In the genomic region with DNA sequence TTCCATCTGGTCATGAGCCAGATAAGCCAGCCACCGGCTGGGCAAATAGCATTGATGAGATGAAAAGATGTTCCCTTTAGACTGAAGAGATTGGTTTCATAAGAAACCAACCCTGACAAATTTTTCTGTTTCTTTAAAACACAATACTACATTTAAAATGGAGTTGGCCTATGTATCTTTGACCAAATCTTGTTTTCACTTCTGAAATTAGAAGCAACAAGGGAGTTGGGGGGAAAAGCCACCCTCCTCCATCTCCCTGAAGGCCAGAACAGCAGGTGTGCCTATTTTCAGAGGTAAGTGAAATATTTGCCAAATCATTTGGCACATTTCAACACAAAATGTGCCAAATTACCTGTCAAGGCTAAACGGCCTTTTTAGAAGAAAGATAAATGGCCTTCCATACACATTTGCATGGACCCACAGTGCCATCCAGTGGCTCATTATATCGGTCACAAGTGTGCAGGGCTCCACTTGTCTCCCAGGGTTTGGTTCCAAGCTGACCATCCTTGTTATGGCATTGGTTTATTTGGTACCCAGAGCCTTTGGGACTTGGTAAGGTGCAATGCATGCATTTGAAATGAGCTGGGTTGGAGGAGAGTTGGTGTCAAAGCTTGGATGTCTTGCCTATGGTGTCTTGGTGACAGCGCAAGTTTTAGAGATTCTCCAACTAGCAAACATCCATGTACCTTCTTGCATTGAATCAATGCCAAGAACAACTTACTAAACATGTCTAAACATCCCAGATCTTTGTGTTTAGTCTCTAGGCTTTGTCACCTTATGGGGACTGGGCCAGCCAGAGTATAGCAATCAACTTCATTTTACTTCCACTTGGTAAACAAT, we compare ENCODE assay signal across 9 cellular contexts.
DNase-seq lines count a peak whose midpoint lies in the region; ATAC-seq, FAIRE-seq and TF ChIP-seq lines count a peak whose summit lies in the region.
"Had no signal": no experiment of that assay in that cellular context is flagged by ENCODE, and none has a peak within 500 bp of the region (broad histone marks: within the 10 kb centered on the region; RNA-seq: fewer than 3 reads in every experiment).

No MANE protein-coding gene starts in this region.

- DNase-seq in activated CD8-positive, alpha-beta T cell treated with anti-CD3 and anti-CD28 coated beads for 36 hours, result peak; percentile 35
- DNase-seq in activated CD8-positive, alpha-beta T cell treated with anti-CD3 and anti-CD28 coated beads, Interleukin-2, amount 10 ng/mL, durations not matched to agents 7 days and 5 days, result no peak
- DNase-seq in NCI-H69 (lab: John Stamatoyannopoulos, UW) (peak; percentile 97), cerebellar nuclear complex (lab: John Stamatoyannopoulos, UW) (peak; percentile 34 to 52), urothelium cell line (ENCODE audit: low spot score) (peak; percentile 57)

- WGBS in liver, result 47% methylated on average over 4 of the region's 4 CpGs

- CTCF ChIA-PET in activated CD8-positive, alpha-beta T cell treated with anti-CD3 and anti-CD28 coated beads for 36 hours (lab: Charles Lee), result no interaction called here
- CTCF ChIA-PET in activated CD8-positive, alpha-beta T cell treated with anti-CD3 and anti-CD28 coated beads, Interleukin-2, amount 10 ng/mL, durations not matched to agents 7 days and 5 days (lab: Charles Lee), result no interaction called here

- no peak overlapping the region for H3K9ac ChIP-seq in liver (ENCODE audit: low read depth in 1 of 2, low read length in 2 of 2)

- H3K4me3 ChIP-seq in liver (ENCODE audit: low read depth in 1 of 3, low read length in 3 of 3), result no peak overlapping the region

- POLR2A ChIA-PET in activated CD8-positive, alpha-beta T cell treated with anti-CD3 and anti-CD28 coated beads for 36 hours (lab: Charles Lee), result no interaction called here
- POLR2A ChIA-PET in activated CD8-positive, alpha-beta T cell treated with anti-CD3 and anti-CD28 coated beads, Interleukin-2, amount 10 ng/mL, durations not matched to agents 7 days and 5 days (lab: Charles Lee), result no interaction called here

- peak; percentile 95 to 97 for TF ChIP-seq RAD21 in liver (IDR thresholded peaks at IDR 0.05)

- intact Hi-C loops in activated CD8-positive, alpha-beta T cell treated with anti-CD3 and anti-CD28 coated beads for 36 hours (cut with micrococcal nuclease), result no loop called here

- H3K36me3 ChIP-seq in liver (ENCODE audit: control insufficient read depth in 4 of 4, insufficient read depth in 3 of 4, low read depth in 1 of 4, low read length in 3 of 4), result no peaks in the 10 kb centered on the region

- no peaks in the 10 kb centered on the region for H3K4me1 Mint-ChIP-seq in activated CD8-positive, alpha-beta T cell treated with anti-CD3 and anti-CD28 coated beads for 36 hours (ENCODE audit: low read depth)
- no peaks in the 10 kb centered on the region for H3K4me1 Mint-ChIP-seq in activated CD8-positive, alpha-beta T cell treated with anti-CD3 and anti-CD28 coated beads, Interleukin-2, amount 10 ng/mL, durations not matched to agents 7 days and 5 days (ENCODE audit: low read depth)

- H3K27ac ChIP-seq in liver (ENCODE audit: low read depth in 1 of 2, low read length in 2 of 2), result no peak overlapping the region

- TF ChIP-seq CTCF in activated CD8-positive, alpha-beta T cell treated with anti-CD3 and anti-CD28 coated beads for 36 hours (IDR thresholded peaks at IDR 0.05), result no peak
- TF ChIP-seq CTCF in liver (IDR thresholded peaks at IDR 0.05; ENCODE audit: low read depth, low read length, missing input control), result peak; percentile 74

- H3K4me1 ChIP-seq in liver (ENCODE audit: control insufficient read depth in 4 of 4, insufficient read depth in 4 of 4, low read length in 3 of 4), result no peaks in the 10 kb centered on the region

- no peaks in the 10 kb centered on the region for H3K9me3 Mint-ChIP-seq in activated CD8-positive, alpha-beta T cell treated with anti-CD3 and anti-CD28 coated beads for 36 hours
- no peaks in the 10 kb centered on the region for H3K9me3 Mint-ChIP-seq in activated CD8-positive, alpha-beta T cell treated with anti-CD3 and anti-CD28 coated beads, Interleukin-2, amount 10 ng/mL, durations not matched to agents 7 days and 5 days (ENCODE audit: insufficient read depth)

- no peaks in the 10 kb centered on the region for H3K36me3 Mint-ChIP-seq in activated CD8-positive, alpha-beta T cell treated with anti-CD3 and anti-CD28 coated beads for 36 hours (ENCODE audit: low read depth)
- no peaks in the 10 kb centered on the region for H3K36me3 Mint-ChIP-seq in activated CD8-positive, alpha-beta T cell treated with anti-CD3 and anti-CD28 coated beads, Interleukin-2, amount 10 ng/mL, durations not matched to agents 7 days and 5 days (ENCODE audit: low read depth)
- H3K36me3 Mint-ChIP-seq: activated naive CD8-positive, alpha-beta T cell had no signal

- H3K9me3 ChIP-seq in liver (ENCODE audit: control insufficient read depth in 4 of 4, low read length in 3 of 4), result no peaks in the 10 kb centered on the region

- no peak overlapping the region for H3K27ac Mint-ChIP-seq in activated CD8-positive, alpha-beta T cell treated with anti-CD3 and anti-CD28 coated beads for 36 hours
- no peak overlapping the region for H3K27ac Mint-ChIP-seq in activated CD8-positive, alpha-beta T cell treated with anti-CD3 and anti-CD28 coated beads, Interleukin-2, amount 10 ng/mL, durations not matched to agents 7 days and 5 days
- H3K27ac Mint-ChIP-seq: activated naive CD8-positive, alpha-beta T cell had no signal

- no peak overlapping the region for H3K4me3 Mint-ChIP-seq in activated CD8-positive, alpha-beta T cell treated with anti-CD3 and anti-CD28 coated beads for 36 hours
- H3K4me3 Mint-ChIP-seq in activated CD8-positive, alpha-beta T cell treated with anti-CD3 and anti-CD28 coated beads, Interleukin-2, amount 10 ng/mL, durations not matched to agents 7 days and 5 days, result no peak overlapping the region
- H3K4me3 Mint-ChIP-seq: activated naive CD8-positive, alpha-beta T cell had no signal

- no peaks in the 10 kb centered on the region for H3K27me3 Mint-ChIP-seq in activated CD8-positive, alpha-beta T cell treated with anti-CD3 and anti-CD28 coated beads for 36 hours
- H3K27me3 Mint-ChIP-seq in activated CD8-positive, alpha-beta T cell treated with anti-CD3 and anti-CD28 coated beads, Interleukin-2, amount 10 ng/mL, durations not matched to agents 7 days and 5 days (ENCODE audit: low read depth), result no peaks in the 10 kb centered on the region

- no peaks in the 10 kb centered on the region for H3K27me3 ChIP-seq in liver (ENCODE audit: control insufficient read depth in 4 of 4, insufficient read depth in 4 of 4, low read length in 3 of 4)

- FAIRE-seq in urothelium cell line (lab: Jason Lieb, UNC), result peak; percentile 91

- ATAC-seq in activated CD8-positive, alpha-beta T cell treated with anti-CD3 and anti-CD28 coated beads for 36 hours, result no peak
- ATAC-seq in activated CD8-positive, alpha-beta T cell treated with anti-CD3 and anti-CD28 coated beads, Interleukin-2, amount 10 ng/mL, durations not matched to agents 7 days and 5 days, result no peak
- ATAC-seq in HG03378 (IDR thresholded peaks at IDR 0.05; ENCODE audit: unreplicated experiment) (peak; percentile 63), HG02870 (IDR thresholded peaks at IDR 0.05; ENCODE audit: unreplicated experiment) (no peak)

TF ChIP-seq in liver, 16 proteins besides CTCF, POLR2A, EP300 and RAD21:
- TF ChIP-seq FOXA2 (IDR thresholded peaks at IDR 0.05) (no peak), EGR1 (IDR thresholded peaks at IDR 0.05; ENCODE audit: low read depth in 2 of 2) (no peak), JUND (IDR thresholded peaks at IDR 0.05) (no peak), FOXA1 (IDR thresholded peaks at IDR 0.05) (no peak)
- TF ChIP-seq, protein P1, sequence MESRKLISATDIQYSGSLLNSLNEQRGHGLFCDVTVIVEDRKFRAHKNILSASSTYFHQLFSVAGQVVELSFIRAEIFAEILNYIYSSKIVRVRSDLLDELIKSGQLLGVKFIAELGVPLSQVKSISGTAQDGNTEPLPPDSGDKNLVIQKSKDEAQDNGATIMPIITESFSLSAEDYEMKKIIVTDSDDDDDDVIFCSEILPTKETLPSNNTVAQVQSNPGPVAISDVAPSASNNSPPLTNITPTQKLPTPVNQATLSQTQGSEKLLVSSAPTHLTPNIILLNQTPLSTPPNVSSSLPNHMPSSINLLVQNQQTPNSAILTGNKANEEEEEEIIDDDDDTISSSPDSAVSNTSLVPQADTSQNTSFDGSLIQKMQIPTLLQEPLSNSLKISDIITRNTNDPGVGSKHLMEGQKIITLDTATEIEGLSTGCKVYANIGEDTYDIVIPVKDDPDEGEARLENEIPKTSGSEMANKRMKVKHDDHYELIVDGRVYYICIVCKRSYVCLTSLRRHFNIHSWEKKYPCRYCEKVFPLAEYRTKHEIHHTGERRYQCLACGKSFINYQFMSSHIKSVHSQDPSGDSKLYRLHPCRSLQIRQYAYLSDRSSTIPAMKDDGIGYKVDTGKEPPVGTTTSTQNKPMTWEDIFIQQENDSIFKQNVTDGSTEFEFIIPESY (IDR thresholded peaks at IDR 0.05), result no peak
- TF ChIP-seq, protein P2, sequence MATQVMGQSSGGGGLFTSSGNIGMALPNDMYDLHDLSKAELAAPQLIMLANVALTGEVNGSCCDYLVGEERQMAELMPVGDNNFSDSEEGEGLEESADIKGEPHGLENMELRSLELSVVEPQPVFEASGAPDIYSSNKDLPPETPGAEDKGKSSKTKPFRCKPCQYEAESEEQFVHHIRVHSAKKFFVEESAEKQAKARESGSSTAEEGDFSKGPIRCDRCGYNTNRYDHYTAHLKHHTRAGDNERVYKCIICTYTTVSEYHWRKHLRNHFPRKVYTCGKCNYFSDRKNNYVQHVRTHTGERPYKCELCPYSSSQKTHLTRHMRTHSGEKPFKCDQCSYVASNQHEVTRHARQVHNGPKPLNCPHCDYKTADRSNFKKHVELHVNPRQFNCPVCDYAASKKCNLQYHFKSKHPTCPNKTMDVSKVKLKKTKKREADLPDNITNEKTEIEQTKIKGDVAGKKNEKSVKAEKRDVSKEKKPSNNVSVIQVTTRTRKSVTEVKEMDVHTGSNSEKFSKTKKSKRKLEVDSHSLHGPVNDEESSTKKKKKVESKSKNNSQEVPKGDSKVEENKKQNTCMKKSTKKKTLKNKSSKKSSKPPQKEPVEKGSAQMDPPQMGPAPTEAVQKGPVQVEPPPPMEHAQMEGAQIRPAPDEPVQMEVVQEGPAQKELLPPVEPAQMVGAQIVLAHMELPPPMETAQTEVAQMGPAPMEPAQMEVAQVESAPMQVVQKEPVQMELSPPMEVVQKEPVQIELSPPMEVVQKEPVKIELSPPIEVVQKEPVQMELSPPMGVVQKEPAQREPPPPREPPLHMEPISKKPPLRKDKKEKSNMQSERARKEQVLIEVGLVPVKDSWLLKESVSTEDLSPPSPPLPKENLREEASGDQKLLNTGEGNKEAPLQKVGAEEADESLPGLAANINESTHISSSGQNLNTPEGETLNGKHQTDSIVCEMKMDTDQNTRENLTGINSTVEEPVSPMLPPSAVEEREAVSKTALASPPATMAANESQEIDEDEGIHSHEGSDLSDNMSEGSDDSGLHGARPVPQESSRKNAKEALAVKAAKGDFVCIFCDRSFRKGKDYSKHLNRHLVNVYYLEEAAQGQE (IDR thresholded peaks at IDR 0.05), result no peak
